ENCODE assay signal across 8 cellular contexts in genomic region chr17:44198721-44199552, GRCh38. TPM values are rescaled to one million over a fixed set of nuclear protein-coding genes. Genes with fewer than 3 reads are reported as not detected.
DNase-seq lines count a peak whose midpoint lies in the region; ATAC-seq and TF ChIP-seq lines count a peak whose summit lies in the region.

No MANE protein-coding gene starts in this region.

- H3K9me3 Mint-ChIP-seq in activated naive CD8-positive, alpha-beta T cell treated with anti-CD3 and anti-CD28 coated beads for 36 hours = no peaks in the 10 kb centered on the region
- no peaks in the 10 kb centered on the region for H3K9me3 Mint-ChIP-seq in osteocyte (ENCODE audit: unreplicated experiment)

- peaks cover 5% of the 10 kb centered on the region for H3K36me3 Mint-ChIP-seq in activated naive CD8-positive, alpha-beta T cell treated with anti-CD3 and anti-CD28 coated beads for 36 hours
- peaks cover 16% of the 10 kb centered on the region for H3K36me3 Mint-ChIP-seq in osteocyte (ENCODE audit: unreplicated experiment)

- H3K4me1 ChIP-seq in cardiac muscle cell (ENCODE audit: low read depth) = peaks cover 6% of the 10 kb centered on the region

- TF ChIP-seq CTCF in BJ (IDR thresholded peaks at IDR 0.05; ENCODE audit: insufficient read depth, low read depth, low read length) (no peak; the same call in 1 of the 2 replicates), cardiac muscle cell (IDR thresholded peaks at IDR 0.05; ENCODE audit: low read depth, low read length) (no peak), osteocyte (IDR thresholded peaks at IDR 0.05) (no peak)

- peak overlapping the region; percentile 86 for H3K4me3 Mint-ChIP-seq in activated naive CD8-positive, alpha-beta T cell treated with anti-CD3 and anti-CD28 coated beads for 36 hours
- H3K4me3 Mint-ChIP-seq in osteocyte (ENCODE audit: unreplicated experiment) = peak overlapping the region; percentile 75

- in situ Hi-C loops in SK-MEL-5 (cut with HindIII; ENCODE audit: low pct_unique_long_range_greater_than_20kb, low sequenced_read_pairs) = no loop called here

- H3K27me3 ChIP-seq in BJ (ENCODE audit: control insufficient read depth, insufficient read depth, low read length) (no peaks in the 10 kb centered on the region), cardiac muscle cell (no peaks in the 10 kb centered on the region)

- peaks cover 23% of the 10 kb centered on the region for H3K36me3 ChIP-seq in BJ (ENCODE audit: control insufficient read depth, insufficient read depth, low read length)
- peaks cover 17% of the 10 kb centered on the region for H3K36me3 ChIP-seq in cardiac muscle cell

- DNase-seq in BJ (ENCODE audit: low read depth) = no peak
- DNase-seq in SK-MEL-5 (ENCODE audit: low read depth, low spot score) = peak; percentile 37
- DNase-seq in activated naive CD8-positive, alpha-beta T cell treated with anti-CD3 and anti-CD28 coated beads for 36 hours = peak; percentile 66
- peak; percentile 62 to 81 for DNase-seq in cardiac muscle cell (ENCODE audit: low read depth in 1 of 2, low spot score in 1 of 2)
- DNase-seq in osteocyte (ENCODE audit: extremely low spot score, unreplicated experiment) = no peak
- no peak for DNase-seq in foreskin melanocyte

- peak overlapping the region; percentile 90 for H3K27ac Mint-ChIP-seq in activated naive CD8-positive, alpha-beta T cell treated with anti-CD3 and anti-CD28 coated beads for 36 hours
- peak overlapping the region; percentile 80 for H3K27ac Mint-ChIP-seq in osteocyte (ENCODE audit: unreplicated experiment)

- no peaks in the 10 kb centered on the region for H3K27me3 Mint-ChIP-seq in activated naive CD8-positive, alpha-beta T cell treated with anti-CD3 and anti-CD28 coated beads for 36 hours
- H3K27me3 Mint-ChIP-seq in osteocyte (ENCODE audit: unreplicated experiment) = no peaks in the 10 kb centered on the region

- POLR2A ChIA-PET in BJ (lab: Charles Lee) = interaction anchor here (0.7 kb wide), 1 partner anchor 14 kb away, joined by 9 read pairs; no protein-coding TSS in a partner anchor

- ATAC-seq in GM19324 (IDR thresholded peaks at IDR 0.05; ENCODE audit: low FRiP score, unreplicated experiment) (peak; percentile 30), HG03354 (IDR thresholded peaks at IDR 0.05; ENCODE audit: poor library complexity, severe bottlenecking, unreplicated experiment) (peak; percentile 19)

- CTCF ChIA-PET in BJ (lab: Yijun Ruan, JAX) = interaction anchor here (0.8 to 3.2 kb wide), 5 partner anchors 11 to 146 kb away, joined by 3 to 19 read pairs (median 7); partner anchors contain the start of gene GRN

- H3K4me3 ChIP-seq in BJ (ENCODE audit: low read depth, low read length) = peak overlapping the region; percentile 69
- peak overlapping the region; percentile 61 for H3K4me3 ChIP-seq in cardiac muscle cell

- H3K27ac ChIP-seq in cardiac muscle cell = peak overlapping the region; percentile 86

- H3K4me1 Mint-ChIP-seq in activated naive CD8-positive, alpha-beta T cell treated with anti-CD3 and anti-CD28 coated beads for 36 hours = peaks cover 39% of the 10 kb centered on the region
- peaks cover 29% of the 10 kb centered on the region for H3K4me1 Mint-ChIP-seq in osteocyte (ENCODE audit: unreplicated experiment)

- H3K9me3 ChIP-seq in cardiac muscle cell (ENCODE audit: low read depth) = no peaks in the 10 kb centered on the region

RNA-seq across cellular contexts. Expression of gene ATXN7L3, which starts 0.7 kb away (rescaled TPM):
- polyA plus RNA-seq in BJ (2011; rRNA removed) = 47.0 and 53.9 TPM in 2 replicates
- 35.2 and 50.0 TPM in 2 replicates for polyA minus RNA-seq in BJ (2011; rRNA and poly(A)+ RNA removed)
- total RNA-seq in SK-MEL-5 (2014; rRNA removed; shearing (Covaris generic)) = 28.8 and 29.9 TPM in 2 replicates
- polyA plus RNA-seq in SK-MEL-5 (2015; cell fraction: cytosol; rRNA removed) = 46.8 and 55.0 TPM in 2 replicates
- polyA plus RNA-seq in SK-MEL-5 (2015; cell fraction: nucleus; rRNA removed) = 101 and 120 TPM in 2 replicates
- total RNA-seq in activated naive CD8-positive, alpha-beta T cell treated with anti-CD3 and anti-CD28 coated beads for 36 hours = 10 to 100 TPM; 78.7 to 83.4 TPM
- 79.0 and 91.0 TPM in 2 replicates for total RNA-seq in cardiac muscle cell
- polyA plus RNA-seq in cardiac muscle cell = 24.7 and 31.4 TPM in 2 replicates
- total RNA-seq in osteocyte = 86.2 and 89.0 TPM in 2 replicates

RNA-seq across cellular contexts. Expression of gene TMUB2, which starts 12.2 kb away (rescaled TPM):
- polyA plus RNA-seq in BJ (2011; rRNA removed) (43.8 and 64.0 TPM in 2 replicates), cardiac muscle cell (40.5 and 50.7 TPM in 2 replicates)
- 23.4 and 24.8 TPM in 2 replicates for polyA minus RNA-seq in BJ (2011; rRNA and poly(A)+ RNA removed)
- total RNA-seq in SK-MEL-5 (2014; rRNA removed; shearing (Covaris generic)) = 25.7 and 27.0 TPM in 2 replicates
- polyA plus RNA-seq in SK-MEL-5 (2015; cell fraction: cytosol; rRNA removed) = 33.8 and 36.9 TPM in 2 replicates
- 123 and 129 TPM in 2 replicates for polyA plus RNA-seq in SK-MEL-5 (2015; cell fraction: nucleus; rRNA removed)
- total RNA-seq in activated naive CD8-positive, alpha-beta T cell treated with anti-CD3 and anti-CD28 coated beads for 36 hours = 10 to 100 TPM; 17.1 to 18.2 TPM
- total RNA-seq in cardiac muscle cell (31.3 and 43.9 TPM in 2 replicates), osteocyte (39.3 and 41.3 TPM in 2 replicates)

RNA-seq across cellular contexts. Expression of gene UBTF, which starts 20.5 kb away (rescaled TPM):
- polyA plus RNA-seq in BJ (2011; rRNA removed) (19.8 and 21.1 TPM in 2 replicates), cardiac muscle cell (51.1 and 52.1 TPM in 2 replicates)
- polyA minus RNA-seq in BJ (2011; rRNA and poly(A)+ RNA removed) = 18.7 TPM in 2 replicates
- total RNA-seq in SK-MEL-5 (2014; rRNA removed; shearing (Covaris generic)) = 52.9 and 59.1 TPM in 2 replicates
- 63.3 and 77.7 TPM in 2 replicates for polyA plus RNA-seq in SK-MEL-5 (2015; cell fraction: cytosol; rRNA removed)
- polyA plus RNA-seq in SK-MEL-5 (2015; cell fraction: nucleus; rRNA removed) = 86.8 and 88.6 TPM in 2 replicates
- 100 to 1,000 TPM; 158 to 169 TPM for total RNA-seq in activated naive CD8-positive, alpha-beta T cell treated with anti-CD3 and anti-CD28 coated beads for 36 hours
- total RNA-seq in cardiac muscle cell (70.6 and 75.0 TPM in 2 replicates), osteocyte (96.9 and 99.0 TPM in 2 replicates)

RNA-seq across cellular contexts. Expression of gene ASB16, which starts 28.4 kb away (rescaled TPM):
- polyA plus RNA-seq in BJ (2011; rRNA removed) (0.04 TPM in 1 of 2 replicates, not detected in the other), cardiac muscle cell (5.5 and 6.4 TPM in 2 replicates)
- polyA minus RNA-seq in BJ (2011; rRNA and poly(A)+ RNA removed) = 0.10 TPM in 1 of 2 replicates, not detected in the other
- not detected in 2 replicates for total RNA-seq in SK-MEL-5 (2014; rRNA removed; shearing (Covaris generic))
- polyA plus RNA-seq in SK-MEL-5 (2015; cell fraction: cytosol; rRNA removed) = not detected in 2 replicates
- polyA plus RNA-seq in SK-MEL-5 (2015; cell fraction: nucleus; rRNA removed) = 0.64 TPM in 1 of 2 replicates, not detected in the other
- not detected for total RNA-seq in activated naive CD8-positive, alpha-beta T cell treated with anti-CD3 and anti-CD28 coated beads for 36 hours
- total RNA-seq in cardiac muscle cell (3.1 and 6.4 TPM in 2 replicates), osteocyte (not detected in 2 replicates)

RNA-seq across cellular contexts. Expression of gene HROB, which starts 57.2 kb away (rescaled TPM):
- polyA plus RNA-seq in BJ (2011; rRNA removed) = 2.1 and 3.4 TPM in 2 replicates
- 6.8 and 7.0 TPM in 2 replicates for polyA minus RNA-seq in BJ (2011; rRNA and poly(A)+ RNA removed)
- total RNA-seq in SK-MEL-5 (2014; rRNA removed; shearing (Covaris generic)) = 3.2 and 4.2 TPM in 2 replicates
- polyA plus RNA-seq in SK-MEL-5 (2015; cell fraction: cytosol; rRNA removed) = 5.9 and 7.2 TPM in 2 replicates
- polyA plus RNA-seq in SK-MEL-5 (2015; cell fraction: nucleus; rRNA removed) = 10.8 and 11.4 TPM in 2 replicates
- 10 to 100 TPM; 18.5 to 20.1 TPM for total RNA-seq in activated naive CD8-positive, alpha-beta T cell treated with anti-CD3 and anti-CD28 coated beads for 36 hours
- 3.6 and 9.6 TPM in 2 replicates for total RNA-seq in cardiac muscle cell
- polyA plus RNA-seq in cardiac muscle cell = 7.8 and 15.6 TPM in 2 replicates
- 2.2 and 2.3 TPM in 2 replicates for total RNA-seq in osteocyte

Comparison
In these comparisons a context has a peak if more than half of its experiments do, and no peak if none do; other contexts are left out.
1. DNase-seq: peak in SK-MEL-5 (single experiment), activated naive CD8-positive, alpha-beta T cell treated with anti-CD3 and anti-CD28 coated beads for 36 hours (single experiment) and cardiac muscle cell (2 of 2); none in BJ (single experiment), osteocyte (single experiment) and foreskin melanocyte (single experiment).